In genomic region chr1:226044514-226045132, GRCh38 we compare ENCODE assay signal across 20 cellular contexts. TPM values are rescaled to one million over a fixed set of nuclear protein-coding genes. Genes with fewer than 3 reads are reported as not detected.
DNase-seq lines count a peak whose midpoint lies in the region; ATAC-seq and TF ChIP-seq lines count a peak whose summit lies in the region.
"Had no signal": no experiment of that assay in that cellular context is flagged by ENCODE, and none has a peak within 500 bp of the region (broad histone marks: within the 10 kb centered on the region; RNA-seq: fewer than 3 reads in every experiment).

No MANE protein-coding gene starts in this region.

- WGBS in mesenchymal stem cell, result 39% methylated on average over 2 of the region's 4 CpGs

- H3K4me1 ChIP-seq in A673 (ENCODE audit: insufficient read depth, low read length, poor library complexity, severe bottlenecking) (no peaks in the 10 kb centered on the region), mesenchymal stem cell (ENCODE audit: control insufficient read depth, insufficient read depth, low read depth, low read length) (no peaks in the 10 kb centered on the region)

- no peak overlapping the region for H3K9ac ChIP-seq in mesenchymal stem cell (ENCODE audit: low read length)

- H3K4me3 Mint-ChIP-seq in CD14-positive monocyte, result no peak overlapping the region
- H3K4me3 Mint-ChIP-seq: CD4-positive, CD25-positive, alpha-beta regulatory T cell; IgD-negative memory B cell had no signal

- H3K4me3 ChIP-seq in A673 (ENCODE audit: low read depth, low read length, poor library complexity, severe bottlenecking) (no peak overlapping the region), mesenchymal stem cell (ENCODE audit: insufficient read depth in 1 of 2, low read depth in 1 of 2, low read length in 2 of 2) (no peak overlapping the region)

- intact Hi-C loops in A673 (cut with micrococcal nuclease; ENCODE audit: unreplicated experiment) (no loop called here), CD14-positive monocyte (cut with micrococcal nuclease) (no loop called here)

- H3K14ac ChIP-seq in mesenchymal stem cell (ENCODE audit: low read length in 2 of 2), result no peak overlapping the region

- H3K27me3 Mint-ChIP-seq in CD14-positive monocyte (ENCODE audit: low read depth in 3 of 3), result peaks cover 0 to 3% (median 0%) of the 10 kb centered on the region in 3 donors
- H3K27me3 Mint-ChIP-seq: IgD-negative memory B cell had no signal

- H3K4ac ChIP-seq in mesenchymal stem cell (ENCODE audit: low read depth in 1 of 2, low read length in 2 of 2), result no peak overlapping the region

- peak; percentile 26 for DNase-seq in A673 (ENCODE audit: low spot score)
- no peak for DNase-seq in CD14-positive monocyte (ENCODE audit: low spot score)
- peak; percentile 77 for DNase-seq in NCI-H82 treated with DMSO at 0.1 percent for 48 hours (lab: John Stamatoyannopoulos, UW; ENCODE audit: unreplicated experiment)
- DNase-seq in mesenchymal stem cell, result peak; percentile 79
- DNase-seq in ACHN, result no peak
- no peak for DNase-seq in NOMO-1 treated with DMSO at 0.1 percent for 48 hours (lab: John Stamatoyannopoulos, UW; ENCODE audit: unreplicated experiment)
- no peak for DNase-seq in HuH-7.5 (ENCODE audit: low spot score)
- DNase-seq: CD4-positive, CD25-positive, alpha-beta regulatory T cell; NCI-H1092; NCI-H1417 treated with DMSO at 0.1 percent for 48 hours; NCI-H1694 treated with DMSO at 0.1 percent for 48 hours; NCI-H2081; NCI-H345; NCI-H524 treated with DMSO at 0.1 percent for 48 hours; SHP77; T-helper 1 cell had no signal

- H3K23ac ChIP-seq in mesenchymal stem cell (ENCODE audit: low read length in 2 of 2), result no peak overlapping the region

- H2AFZ ChIP-seq in mesenchymal stem cell (ENCODE audit: low read depth, low read length), result no peak overlapping the region

- no peak overlapping the region for H3K18ac ChIP-seq in mesenchymal stem cell (ENCODE audit: low read depth in 1 of 2, low read length in 2 of 2)

- no peak overlapping the region for H2BK120ac ChIP-seq in mesenchymal stem cell (ENCODE audit: low read depth, low read length)

- H3K36me3 ChIP-seq in A673 (ENCODE audit: insufficient read depth, low read length, poor library complexity, severe bottlenecking), result no peaks in the 10 kb centered on the region
- no peaks in the 10 kb centered on the region for H3K36me3 ChIP-seq in mesenchymal stem cell (ENCODE audit: control insufficient read depth in 1 of 2, insufficient read depth in 2 of 2, low read depth in 1 of 2, low read length in 2 of 2)

- H3K27me3 ChIP-seq in A673 (replicated peaks; ENCODE audit: insufficient read depth, low read depth, low read length, poor library complexity) (no peaks in the 10 kb centered on the region), mesenchymal stem cell (ENCODE audit: control insufficient read depth in 1 of 2, insufficient read depth in 1 of 2, low read length in 2 of 2) (peaks cover 14 to 17% of the 10 kb centered on the region in 2 experiments)

- H3K9me3 Mint-ChIP-seq in CD14-positive monocyte, result peaks cover 6 to 11% (median 7%) of the 10 kb centered on the region in 7 donors
- H3K9me3 Mint-ChIP-seq: CD4-positive, CD25-positive, alpha-beta regulatory T cell; IgD-negative memory B cell had no signal

- H2BK5ac ChIP-seq in mesenchymal stem cell (ENCODE audit: low read depth, low read length, poor library complexity, severe bottlenecking), result no peak overlapping the region

- CTCF ChIA-PET in A673 (lab: Charles Lee), result no interaction called here

- peaks cover 6 to 10% of the 10 kb centered on the region in 2 donors for H3K36me3 Mint-ChIP-seq in CD14-positive monocyte
- H3K36me3 Mint-ChIP-seq: IgD-negative memory B cell had no signal

- no peak for ATAC-seq in HG03108 (IDR thresholded peaks at IDR 0.05; ENCODE audit: unreplicated experiment)
- ATAC-seq: Panc1 had no signal

- TF ChIP-seq CTCF in A673 (conservative IDR thresholded peaks at IDR 0.05; ENCODE audit: low read depth, low read length), result no peak
- TF ChIP-seq CTCF in CD14-positive monocyte (IDR thresholded peaks at IDR 0.05), result no peak

- H3K9me3 ChIP-seq in A673 (ENCODE audit: low read depth, low read length, poor library complexity, severe bottlenecking) (no peaks in the 10 kb centered on the region), mesenchymal stem cell (ENCODE audit: control insufficient read depth, low read length) (no peaks in the 10 kb centered on the region)

- no peak overlapping the region for H2BK15ac ChIP-seq in mesenchymal stem cell (ENCODE audit: low read depth, poor library complexity, severe bottlenecking)

- no TSS peak for BruUV-seq in A673 (replicated peaks; lab: Mats Ljungman, UMichigan)

- no peak overlapping the region for H4K91ac ChIP-seq in mesenchymal stem cell (ENCODE audit: low read length)

- no peaks in the 10 kb centered on the region for H3K79me1 ChIP-seq in mesenchymal stem cell (replicated peaks; ENCODE audit: low read length, poor library complexity, severe bottlenecking)

- no peak overlapping the region for H3K27ac ChIP-seq in A673 (ENCODE audit: low read depth, low read length, poor library complexity, severe bottlenecking)
- no peak overlapping the region for H3K27ac ChIP-seq in mesenchymal stem cell (ENCODE audit: low read length, poor library complexity, severe bottlenecking)
- H3K27ac ChIP-seq: RWPE1 had no signal

- POLR2A ChIA-PET in A673 (lab: Charles Lee; ENCODE audit: low non-redundant PET), result no interaction called here

- no peak overlapping the region for H2BK12ac ChIP-seq in mesenchymal stem cell (ENCODE audit: low read length in 2 of 2)

- no peak overlapping the region for H4K8ac ChIP-seq in mesenchymal stem cell (ENCODE audit: low read length)

- no peak overlapping the region for H3K4me2 ChIP-seq in mesenchymal stem cell (ENCODE audit: low read length, poor library complexity, severe bottlenecking)

- H2AK5ac ChIP-seq in mesenchymal stem cell (ENCODE audit: low read length, severe bottlenecking), result no peak overlapping the region

- peak overlapping the region; percentile 94 to 99 (median 96) for H3K27ac Mint-ChIP-seq in CD14-positive monocyte
- H3K27ac Mint-ChIP-seq: CD4-positive, CD25-positive, alpha-beta regulatory T cell had no signal

- H3K4me1 Mint-ChIP-seq in CD14-positive monocyte, result peaks cover 61% of the 10 kb centered on the region

- in situ Hi-C loops in ACHN (cut with HindIII; ENCODE audit: low pct_ligation_motif_present, low pct_unique_long_range_greater_than_20kb, low sequenced_read_pairs), result no loop called here

RNA-seq across cellular contexts. Expression of gene H3-3A, which starts 17.9 kb away (rescaled TPM):
- total RNA-seq in A673 (2021), result 638 and 640 TPM in 2 replicates
- 1,000 to 10,000 TPM; 1,812 to 1,826 TPM for polyA plus RNA-seq in CD14-positive monocyte
- polyA plus RNA-seq in mesenchymal stem cell (2013, experiment 1 of 2), result 591 TPM
- 615 TPM for polyA plus RNA-seq in mesenchymal stem cell (2013, experiment 2 of 2)

RNA-seq across cellular contexts. Expression of gene SDE2, which starts 45.5 kb away (rescaled TPM):
- total RNA-seq in A673 (2021), result 26.7 and 27.7 TPM in 2 replicates
- 1 to 10 TPM; 6.8 to 8.4 TPM for polyA plus RNA-seq in CD14-positive monocyte
- polyA plus RNA-seq in mesenchymal stem cell (2013, experiment 1 of 2), result 10.6 TPM
- polyA plus RNA-seq in mesenchymal stem cell (2013, experiment 2 of 2), result 11.2 TPM

Comparison
In these comparisons a context has a peak if more than half of its experiments do, and no peak if none do; other contexts are left out.
1. DNase-seq: peak in A673 (single experiment), NCI-H82 treated with DMSO at 0.1 percent for 48 hours (single experiment) and mesenchymal stem cell (single experiment); none in CD14-positive monocyte (single experiment), ACHN (single experiment), NOMO-1 treated with DMSO at 0.1 percent for 48 hours (single experiment) and HuH-7.5 (single experiment).